ENCODE assay signal across 21 cellular contexts in the genomic region with DNA sequence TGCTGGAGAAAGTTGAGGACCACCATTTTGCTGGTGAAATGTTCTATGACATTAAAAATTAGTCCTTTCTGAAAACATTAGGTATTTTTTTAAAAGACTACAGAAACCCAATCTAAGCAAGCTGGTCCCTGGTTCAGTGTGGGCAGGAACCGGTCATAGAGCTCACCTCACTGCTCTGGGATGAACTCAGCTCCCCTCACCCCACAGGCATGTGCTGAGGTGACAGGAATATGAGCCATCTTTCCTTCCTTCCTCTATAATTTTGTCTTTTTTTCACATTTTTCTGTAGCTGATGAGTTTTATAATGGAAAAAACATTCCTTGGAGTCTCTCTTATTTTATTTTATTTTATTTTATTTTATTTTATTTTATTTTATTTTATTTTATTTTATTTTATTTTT. TPM values are rescaled to one million over a fixed set of nuclear protein-coding genes. Genes with fewer than 3 reads are reported as not detected.
DNase-seq lines count a peak whose midpoint lies in the region.
"Had no signal": no experiment of that assay in that cellular context is flagged by ENCODE, and none has a peak within 500 bp of the region (broad histone marks: within the 10 kb centered on the region; RNA-seq: fewer than 3 reads in every experiment).

No MANE protein-coding gene starts in this region.

- H3K36me3 ChIP-seq in GM23248 (ENCODE audit: low read depth) = no peaks in the 10 kb centered on the region

- intact Hi-C loops in posterior vena cava (cut with DNase I) = no loop called here

- no peaks in the 10 kb centered on the region for H3F3A ChIP-seq in GM23248 (ENCODE audit: insufficient read depth)

- DNase-seq in ELR (ENCODE audit: low read depth) = peak; percentile 34
- DNase-seq in GM23248 = peak; percentile 34
- peak; percentile 32 to 55 for DNase-seq in dermis microvascular lymphatic vessel endothelial cell (ENCODE audit: low read depth in 2 of 2)
- DNase-seq in posterior vena cava (ENCODE audit: low spot score) = peak; percentile 13
- no peak for DNase-seq in DMS 273 treated with DMSO at 0.1 percent for 48 hours (lab: John Stamatoyannopoulos, UW)
- DNase-seq in stimulated activated CD4-positive, alpha-beta T cell treated with anti-CD3 and anti-CD28 coated beads, Interleukin-2, amount 100 ng/mL, for 24 hours = no peak
- DNase-seq: C1 segment of cervical spinal cord; Calu3; CD4-positive, alpha-beta memory T cell; COR-L47; DMS153; DMS79; EL; GF-D8; GOT3; H7; HCEC 1CT had no signal

- no peak overlapping the region for H2AFZ ChIP-seq in GM23248

- H4K20me1 ChIP-seq in GM23248 (ENCODE audit: insufficient read depth) = no peaks in the 10 kb centered on the region

- WGBS in GM23248 (ENCODE audit: low coverage in 1 of 2, low lambda C conversion rate in 2 of 2, missing lambda C conversion rate in 2 of 2), 2 experiments = 25 to 46% methylated on average over 1 of the region's 1 CpG

- no peak overlapping the region for H3K27ac ChIP-seq in GM23248

- H3K4me2 ChIP-seq in GM23248 (ENCODE audit: unreplicated experiment) = no peak overlapping the region

- no peak overlapping the region for H3K4me3 ChIP-seq in GM23248

- in situ Hi-C loops in GM23248 (cut with MboI) = no loop called here

- H3K9me2 ChIP-seq in GM23248 (ENCODE audit: insufficient read depth) = no peaks in the 10 kb centered on the region

- no peaks in the 10 kb centered on the region for H3K9me3 ChIP-seq in GM23248 (ENCODE audit: low read depth)

- no peaks in the 10 kb centered on the region for H3K27me3 ChIP-seq in GM23248 (replicated peaks; ENCODE audit: insufficient read depth)

- H3K79me2 ChIP-seq in GM23248 (ENCODE audit: insufficient read depth) = no peaks in the 10 kb centered on the region

- no peak overlapping the region for H3K9ac ChIP-seq in GM23248

- H3K4me1 ChIP-seq in GM23248 (ENCODE audit: insufficient read depth) = no peaks in the 10 kb centered on the region; the same call in 1 of the 2 replicates

RNA-seq across cellular contexts. Expression of a gene that starts 8.2 kb away (rescaled TPM):
- total RNA-seq in GM23248 (2014; rRNA removed; shearing (Covaris generic)) = 16.4 and 24.2 TPM in 2 replicates
- polyA plus RNA-seq in GM23248 (2016; fragmentation: Nextera tagmentation; extraction: Ambion mirVana) = 20.9 and 21.2 TPM in 2 replicates
- total RNA-seq in dermis microvascular lymphatic vessel endothelial cell = 0.38 and 0.51 TPM in 2 replicates
- total RNA-seq in posterior vena cava = 1 to 10 TPM; 2.3 to 3.0 TPM
- total RNA-seq: A673; Calu3; CD4-positive, alpha-beta memory T cell had no signal
- polyA plus RNA-seq: CD4-positive, alpha-beta memory T cell had no signal

RNA-seq across cellular contexts. Expression of a gene that starts 21.4 kb away (rescaled TPM):
- 0.11 TPM in 1 of 2 replicates, not detected in the other for total RNA-seq in GM23248 (2014; rRNA removed; shearing (Covaris generic))
- not detected in 2 replicates for polyA plus RNA-seq in GM23248 (2016; fragmentation: Nextera tagmentation; extraction: Ambion mirVana)
- total RNA-seq in dermis microvascular lymphatic vessel endothelial cell = 0.13 TPM in 2 replicates
- under 1 TPM; 0.05 to 0.09 TPM for total RNA-seq in posterior vena cava
- total RNA-seq: G401, H7 had no signal
- polyA plus RNA-seq: BJ had no signal

RNA-seq across cellular contexts. Expression of a gene that starts 26.6 kb away (rescaled TPM):
- not detected in 2 replicates for total RNA-seq in GM23248 (2014; rRNA removed; shearing (Covaris generic))
- not detected in 2 replicates for polyA plus RNA-seq in GM23248 (2016; fragmentation: Nextera tagmentation; extraction: Ambion mirVana)
- not detected in 2 replicates for total RNA-seq in dermis microvascular lymphatic vessel endothelial cell
- under 1 TPM in 1 of 2 donors, not detected in 1; 0.14 TPM for total RNA-seq in posterior vena cava
- total RNA-seq: A172; A673; Calu3; CD4-positive, alpha-beta memory T cell; G401 had no signal
- polyA plus RNA-seq: BJ; CD4-positive, alpha-beta memory T cell had no signal

Comparison
In these comparisons a context has a peak if more than half of its experiments do, and no peak if none do; other contexts are left out.
1. DNase-seq: peak in ELR (single experiment), GM23248 (single experiment), dermis microvascular lymphatic vessel endothelial cell (2 of 2) and posterior vena cava (single experiment); none in DMS 273 treated with DMSO at 0.1 percent for 48 hours (single experiment) and stimulated activated CD4-positive, alpha-beta T cell treated with anti-CD3 and anti-CD28 coated beads, Interleukin-2, amount 100 ng/mL, for 24 hours (0 of 2).